In the genomic region with DNA sequence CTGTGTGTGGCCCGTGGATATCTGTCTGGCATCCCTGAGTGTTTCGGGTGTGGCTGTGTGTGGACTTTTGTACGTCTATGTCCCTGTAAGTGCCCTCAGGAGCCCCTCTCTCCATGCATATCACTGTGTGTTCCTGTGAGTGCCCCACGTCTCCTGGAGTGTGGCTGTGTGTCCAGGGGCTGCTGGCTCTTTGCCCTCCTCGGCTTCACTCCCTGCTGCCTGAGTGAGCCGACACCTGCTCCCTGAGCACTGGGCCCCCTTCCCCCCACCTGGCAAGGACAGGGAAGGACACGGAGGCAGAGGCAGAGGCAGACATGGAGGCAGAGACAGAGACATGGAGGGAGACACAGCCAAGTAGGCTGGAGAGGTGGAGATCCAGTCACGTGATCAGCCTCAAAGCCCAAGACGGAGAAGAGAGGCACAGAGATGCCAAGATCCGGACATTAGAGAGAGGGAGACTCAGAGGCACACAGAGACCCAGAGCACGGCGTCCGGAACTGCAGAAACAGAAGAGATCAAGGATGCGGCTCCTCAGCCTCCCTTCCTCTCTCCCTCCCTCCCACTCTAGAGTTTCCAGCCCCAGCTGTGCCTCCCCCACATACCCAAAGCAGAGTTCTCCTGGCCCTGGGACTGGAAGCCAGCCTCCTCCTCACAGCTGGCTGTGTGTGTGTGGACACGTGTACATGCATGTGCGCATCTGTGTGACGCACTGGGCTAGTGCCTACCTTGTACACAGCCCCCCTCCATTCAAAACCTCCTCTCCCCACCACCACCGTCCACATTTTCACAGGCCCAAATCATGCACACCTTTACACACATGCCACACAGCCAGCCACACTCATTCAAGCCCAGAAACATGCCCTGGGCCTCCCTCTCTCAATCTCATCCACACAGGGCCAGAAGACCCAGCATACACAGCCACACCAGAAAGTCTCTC, we compare ENCODE assay signal across 1 cellular context.
TF ChIP-seq lines count a peak whose summit lies in the region.

No MANE protein-coding gene starts in this region.

TF ChIP-seq in HEK293, 187 proteins besides CTCF, POLR2A, EP300 and RAD21 (continued from another document and continues in another):
- TF ChIP-seq, protein P1, sequence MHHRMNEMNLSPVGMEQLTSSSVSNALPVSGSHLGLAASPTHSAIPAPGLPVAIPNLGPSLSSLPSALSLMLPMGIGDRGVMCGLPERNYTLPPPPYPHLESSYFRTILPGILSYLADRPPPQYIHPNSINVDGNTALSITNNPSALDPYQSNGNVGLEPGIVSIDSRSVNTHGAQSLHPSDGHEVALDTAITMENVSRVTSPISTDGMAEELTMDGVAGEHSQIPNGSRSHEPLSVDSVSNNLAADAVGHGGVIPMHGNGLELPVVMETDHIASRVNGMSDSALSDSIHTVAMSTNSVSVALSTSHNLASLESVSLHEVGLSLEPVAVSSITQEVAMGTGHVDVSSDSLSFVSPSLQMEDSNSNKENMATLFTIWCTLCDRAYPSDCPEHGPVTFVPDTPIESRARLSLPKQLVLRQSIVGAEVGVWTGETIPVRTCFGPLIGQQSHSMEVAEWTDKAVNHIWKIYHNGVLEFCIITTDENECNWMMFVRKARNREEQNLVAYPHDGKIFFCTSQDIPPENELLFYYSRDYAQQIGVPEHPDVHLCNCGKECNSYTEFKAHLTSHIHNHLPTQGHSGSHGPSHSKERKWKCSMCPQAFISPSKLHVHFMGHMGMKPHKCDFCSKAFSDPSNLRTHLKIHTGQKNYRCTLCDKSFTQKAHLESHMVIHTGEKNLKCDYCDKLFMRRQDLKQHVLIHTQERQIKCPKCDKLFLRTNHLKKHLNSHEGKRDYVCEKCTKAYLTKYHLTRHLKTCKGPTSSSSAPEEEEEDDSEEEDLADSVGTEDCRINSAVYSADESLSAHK (tag by site-specific recombination; IDR thresholded peaks at IDR 0.05), result no peak
- no peak for TF ChIP-seq ZNF174 (tag by site-specific recombination; IDR thresholded peaks at IDR 0.05)
- no peak for TF ChIP-seq ZNF23 (tag by site-specific recombination; IDR thresholded peaks at IDR 0.05; ENCODE audit: borderline replicate concordance)
- 0 out of 2 replicates have a peak, but pooled peaks have one; percentile 1 for TF ChIP-seq SP3 (tag by site-specific recombination; IDR thresholded peaks at IDR 0.05)
- TF ChIP-seq, protein P2, sequence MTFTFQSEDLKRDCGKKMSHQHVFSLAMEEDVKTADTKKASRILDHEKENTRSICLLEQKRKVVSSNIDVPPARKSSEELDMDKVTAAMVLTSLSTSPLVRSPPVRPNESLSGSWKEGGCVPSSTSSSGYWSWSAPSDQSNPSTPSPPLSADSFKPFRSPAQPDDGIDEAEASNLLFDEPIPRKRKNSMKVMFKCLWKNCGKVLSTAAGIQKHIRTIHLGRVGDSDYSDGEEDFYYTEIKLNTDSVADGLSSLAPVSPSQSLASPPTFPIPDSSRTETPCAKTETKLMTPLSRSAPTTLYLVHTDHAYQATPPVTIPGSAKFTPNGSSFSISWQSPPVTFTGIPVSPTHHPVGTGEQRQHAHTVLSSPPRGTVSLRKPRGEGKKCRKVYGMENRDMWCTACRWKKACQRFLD (tag by site-specific recombination; IDR thresholded peaks at IDR 0.05), result no peak
- TF ChIP-seq MYNN (tag by site-specific recombination; IDR thresholded peaks at IDR 0.05; ENCODE audit: borderline replicate concordance), result 0 out of 2 replicates have a peak, but pooled peaks have one; percentile 7
- TF ChIP-seq ZBTB48 (tag by site-specific recombination; IDR thresholded peaks at IDR 0.05), result peak; percentile 10; the same call in 1 of the 2 replicates
- no peak for TF ChIP-seq ZNF426 (tag by site-specific recombination; IDR thresholded peaks at IDR 0.05)
- TF ChIP-seq, protein P3, sequence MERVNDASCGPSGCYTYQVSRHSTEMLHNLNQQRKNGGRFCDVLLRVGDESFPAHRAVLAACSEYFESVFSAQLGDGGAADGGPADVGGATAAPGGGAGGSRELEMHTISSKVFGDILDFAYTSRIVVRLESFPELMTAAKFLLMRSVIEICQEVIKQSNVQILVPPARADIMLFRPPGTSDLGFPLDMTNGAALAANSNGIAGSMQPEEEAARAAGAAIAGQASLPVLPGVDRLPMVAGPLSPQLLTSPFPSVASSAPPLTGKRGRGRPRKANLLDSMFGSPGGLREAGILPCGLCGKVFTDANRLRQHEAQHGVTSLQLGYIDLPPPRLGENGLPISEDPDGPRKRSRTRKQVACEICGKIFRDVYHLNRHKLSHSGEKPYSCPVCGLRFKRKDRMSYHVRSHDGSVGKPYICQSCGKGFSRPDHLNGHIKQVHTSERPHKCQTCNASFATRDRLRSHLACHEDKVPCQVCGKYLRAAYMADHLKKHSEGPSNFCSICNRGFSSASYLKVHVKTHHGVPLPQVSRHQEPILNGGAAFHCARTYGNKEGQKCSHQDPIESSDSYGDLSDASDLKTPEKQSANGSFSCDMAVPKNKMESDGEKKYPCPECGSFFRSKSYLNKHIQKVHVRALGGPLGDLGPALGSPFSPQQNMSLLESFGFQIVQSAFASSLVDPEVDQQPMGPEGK (tag by site-specific recombination; IDR thresholded peaks at IDR 0.05), result peak; percentile 6; the same call in 1 of the 2 replicates
- peak; percentile 64; the same call in 1 of the 2 replicates for TF ChIP-seq GLIS1 (tag by site-specific recombination; IDR thresholded peaks at IDR 0.05)
- TF ChIP-seq ZNF747 (tag by site-specific recombination; IDR thresholded peaks at IDR 0.05), result no peak
- TF ChIP-seq, protein P4, sequence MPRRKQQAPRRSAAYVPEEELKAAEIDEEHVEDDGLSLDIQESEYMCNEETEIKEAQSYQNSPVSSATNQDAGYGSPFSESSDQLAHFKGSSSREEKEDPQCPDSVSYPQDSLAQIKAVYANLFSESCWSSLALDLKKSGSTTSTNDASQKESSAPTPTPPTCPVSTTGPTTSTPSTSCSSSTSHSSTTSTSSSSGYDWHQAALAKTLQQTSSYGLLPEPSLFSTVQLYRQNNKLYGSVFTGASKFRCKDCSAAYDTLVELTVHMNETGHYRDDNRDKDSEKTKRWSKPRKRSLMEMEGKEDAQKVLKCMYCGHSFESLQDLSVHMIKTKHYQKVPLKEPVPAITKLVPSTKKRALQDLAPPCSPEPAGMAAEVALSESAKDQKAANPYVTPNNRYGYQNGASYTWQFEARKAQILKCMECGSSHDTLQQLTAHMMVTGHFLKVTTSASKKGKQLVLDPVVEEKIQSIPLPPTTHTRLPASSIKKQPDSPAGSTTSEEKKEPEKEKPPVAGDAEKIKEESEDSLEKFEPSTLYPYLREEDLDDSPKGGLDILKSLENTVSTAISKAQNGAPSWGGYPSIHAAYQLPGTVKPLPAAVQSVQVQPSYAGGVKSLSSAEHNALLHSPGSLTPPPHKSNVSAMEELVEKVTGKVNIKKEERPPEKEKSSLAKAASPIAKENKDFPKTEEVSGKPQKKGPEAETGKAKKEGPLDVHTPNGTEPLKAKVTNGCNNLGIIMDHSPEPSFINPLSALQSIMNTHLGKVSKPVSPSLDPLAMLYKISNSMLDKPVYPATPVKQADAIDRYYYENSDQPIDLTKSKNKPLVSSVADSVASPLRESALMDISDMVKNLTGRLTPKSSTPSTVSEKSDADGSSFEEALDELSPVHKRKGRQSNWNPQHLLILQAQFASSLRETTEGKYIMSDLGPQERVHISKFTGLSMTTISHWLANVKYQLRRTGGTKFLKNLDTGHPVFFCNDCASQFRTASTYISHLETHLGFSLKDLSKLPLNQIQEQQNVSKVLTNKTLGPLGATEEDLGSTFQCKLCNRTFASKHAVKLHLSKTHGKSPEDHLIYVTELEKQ (tag by site-specific recombination; IDR thresholded peaks at IDR 0.05; ENCODE audit: borderline replicate concordance), result no peak
- peak; percentile 83 for TF ChIP-seq ZNF366 (tag by site-specific recombination; conservative IDR thresholded peaks at IDR 0.05)
- TF ChIP-seq ZNF302 (tag by site-specific recombination; IDR thresholded peaks at IDR 0.05; ENCODE audit: low read depth), result no peak
- TF ChIP-seq ZNF776 (tag by site-specific recombination; IDR thresholded peaks at IDR 0.05; ENCODE audit: borderline replicate concordance), result no peak
- no peak for TF ChIP-seq SCRT2 (tag by site-specific recombination; IDR thresholded peaks at IDR 0.05)
- TF ChIP-seq ZBTB17 (tag by site-specific recombination; IDR thresholded peaks at IDR 0.05), result peak; percentile 98
- TF ChIP-seq ZBTB20 (tag by site-specific recombination; IDR thresholded peaks at IDR 0.05), result peak; percentile 62; the same call in 1 of the 2 replicates
- TF ChIP-seq, protein P5, sequence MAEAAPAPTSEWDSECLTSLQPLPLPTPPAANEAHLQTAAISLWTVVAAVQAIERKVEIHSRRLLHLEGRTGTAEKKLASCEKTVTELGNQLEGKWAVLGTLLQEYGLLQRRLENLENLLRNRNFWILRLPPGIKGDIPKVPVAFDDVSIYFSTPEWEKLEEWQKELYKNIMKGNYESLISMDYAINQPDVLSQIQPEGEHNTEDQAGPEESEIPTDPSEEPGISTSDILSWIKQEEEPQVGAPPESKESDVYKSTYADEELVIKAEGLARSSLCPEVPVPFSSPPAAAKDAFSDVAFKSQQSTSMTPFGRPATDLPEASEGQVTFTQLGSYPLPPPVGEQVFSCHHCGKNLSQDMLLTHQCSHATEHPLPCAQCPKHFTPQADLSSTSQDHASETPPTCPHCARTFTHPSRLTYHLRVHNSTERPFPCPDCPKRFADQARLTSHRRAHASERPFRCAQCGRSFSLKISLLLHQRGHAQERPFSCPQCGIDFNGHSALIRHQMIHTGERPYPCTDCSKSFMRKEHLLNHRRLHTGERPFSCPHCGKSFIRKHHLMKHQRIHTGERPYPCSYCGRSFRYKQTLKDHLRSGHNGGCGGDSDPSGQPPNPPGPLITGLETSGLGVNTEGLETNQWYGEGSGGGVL (tag by site-specific recombination; IDR thresholded peaks at IDR 0.05), result peak; percentile 40; the same call in 1 of the 2 replicates
- peak; percentile 39; the same call in 1 of the 2 replicates for TF ChIP-seq YY2 (tag by site-specific recombination; IDR thresholded peaks at IDR 0.05)
- no peak for TF ChIP-seq ZNF658 (tag by site-specific recombination; IDR thresholded peaks at IDR 0.05)
- TF ChIP-seq ZFP3 (tag by site-specific recombination; IDR thresholded peaks at IDR 0.05; ENCODE audit: low read depth), result no peak
- TF ChIP-seq, protein P6, sequence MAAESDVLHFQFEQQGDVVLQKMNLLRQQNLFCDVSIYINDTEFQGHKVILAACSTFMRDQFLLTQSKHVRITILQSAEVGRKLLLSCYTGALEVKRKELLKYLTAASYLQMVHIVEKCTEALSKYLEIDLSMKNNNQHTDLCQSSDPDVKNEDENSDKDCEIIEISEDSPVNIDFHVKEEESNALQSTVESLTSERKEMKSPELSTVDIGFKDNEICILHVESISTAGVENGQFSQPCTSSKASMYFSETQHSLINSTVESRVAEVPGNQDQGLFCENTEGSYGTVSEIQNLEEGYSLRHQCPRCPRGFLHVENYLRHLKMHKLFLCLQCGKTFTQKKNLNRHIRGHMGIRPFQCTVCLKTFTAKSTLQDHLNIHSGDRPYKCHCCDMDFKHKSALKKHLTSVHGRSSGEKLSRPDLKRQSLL (tag by site-specific recombination; IDR thresholded peaks at IDR 0.05), result peak; percentile 47; the same call in 1 of the 2 replicates
- TF ChIP-seq, protein P7, sequence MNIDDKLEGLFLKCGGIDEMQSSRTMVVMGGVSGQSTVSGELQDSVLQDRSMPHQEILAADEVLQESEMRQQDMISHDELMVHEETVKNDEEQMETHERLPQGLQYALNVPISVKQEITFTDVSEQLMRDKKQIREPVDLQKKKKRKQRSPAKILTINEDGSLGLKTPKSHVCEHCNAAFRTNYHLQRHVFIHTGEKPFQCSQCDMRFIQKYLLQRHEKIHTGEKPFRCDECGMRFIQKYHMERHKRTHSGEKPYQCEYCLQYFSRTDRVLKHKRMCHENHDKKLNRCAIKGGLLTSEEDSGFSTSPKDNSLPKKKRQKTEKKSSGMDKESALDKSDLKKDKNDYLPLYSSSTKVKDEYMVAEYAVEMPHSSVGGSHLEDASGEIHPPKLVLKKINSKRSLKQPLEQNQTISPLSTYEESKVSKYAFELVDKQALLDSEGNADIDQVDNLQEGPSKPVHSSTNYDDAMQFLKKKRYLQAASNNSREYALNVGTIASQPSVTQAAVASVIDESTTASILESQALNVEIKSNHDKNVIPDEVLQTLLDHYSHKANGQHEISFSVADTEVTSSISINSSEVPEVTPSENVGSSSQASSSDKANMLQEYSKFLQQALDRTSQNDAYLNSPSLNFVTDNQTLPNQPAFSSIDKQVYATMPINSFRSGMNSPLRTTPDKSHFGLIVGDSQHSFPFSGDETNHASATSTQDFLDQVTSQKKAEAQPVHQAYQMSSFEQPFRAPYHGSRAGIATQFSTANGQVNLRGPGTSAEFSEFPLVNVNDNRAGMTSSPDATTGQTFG (tag by site-specific recombination; IDR thresholded peaks at IDR 0.05; ENCODE audit: borderline replicate concordance), result no peak
- TF ChIP-seq, protein P8, sequence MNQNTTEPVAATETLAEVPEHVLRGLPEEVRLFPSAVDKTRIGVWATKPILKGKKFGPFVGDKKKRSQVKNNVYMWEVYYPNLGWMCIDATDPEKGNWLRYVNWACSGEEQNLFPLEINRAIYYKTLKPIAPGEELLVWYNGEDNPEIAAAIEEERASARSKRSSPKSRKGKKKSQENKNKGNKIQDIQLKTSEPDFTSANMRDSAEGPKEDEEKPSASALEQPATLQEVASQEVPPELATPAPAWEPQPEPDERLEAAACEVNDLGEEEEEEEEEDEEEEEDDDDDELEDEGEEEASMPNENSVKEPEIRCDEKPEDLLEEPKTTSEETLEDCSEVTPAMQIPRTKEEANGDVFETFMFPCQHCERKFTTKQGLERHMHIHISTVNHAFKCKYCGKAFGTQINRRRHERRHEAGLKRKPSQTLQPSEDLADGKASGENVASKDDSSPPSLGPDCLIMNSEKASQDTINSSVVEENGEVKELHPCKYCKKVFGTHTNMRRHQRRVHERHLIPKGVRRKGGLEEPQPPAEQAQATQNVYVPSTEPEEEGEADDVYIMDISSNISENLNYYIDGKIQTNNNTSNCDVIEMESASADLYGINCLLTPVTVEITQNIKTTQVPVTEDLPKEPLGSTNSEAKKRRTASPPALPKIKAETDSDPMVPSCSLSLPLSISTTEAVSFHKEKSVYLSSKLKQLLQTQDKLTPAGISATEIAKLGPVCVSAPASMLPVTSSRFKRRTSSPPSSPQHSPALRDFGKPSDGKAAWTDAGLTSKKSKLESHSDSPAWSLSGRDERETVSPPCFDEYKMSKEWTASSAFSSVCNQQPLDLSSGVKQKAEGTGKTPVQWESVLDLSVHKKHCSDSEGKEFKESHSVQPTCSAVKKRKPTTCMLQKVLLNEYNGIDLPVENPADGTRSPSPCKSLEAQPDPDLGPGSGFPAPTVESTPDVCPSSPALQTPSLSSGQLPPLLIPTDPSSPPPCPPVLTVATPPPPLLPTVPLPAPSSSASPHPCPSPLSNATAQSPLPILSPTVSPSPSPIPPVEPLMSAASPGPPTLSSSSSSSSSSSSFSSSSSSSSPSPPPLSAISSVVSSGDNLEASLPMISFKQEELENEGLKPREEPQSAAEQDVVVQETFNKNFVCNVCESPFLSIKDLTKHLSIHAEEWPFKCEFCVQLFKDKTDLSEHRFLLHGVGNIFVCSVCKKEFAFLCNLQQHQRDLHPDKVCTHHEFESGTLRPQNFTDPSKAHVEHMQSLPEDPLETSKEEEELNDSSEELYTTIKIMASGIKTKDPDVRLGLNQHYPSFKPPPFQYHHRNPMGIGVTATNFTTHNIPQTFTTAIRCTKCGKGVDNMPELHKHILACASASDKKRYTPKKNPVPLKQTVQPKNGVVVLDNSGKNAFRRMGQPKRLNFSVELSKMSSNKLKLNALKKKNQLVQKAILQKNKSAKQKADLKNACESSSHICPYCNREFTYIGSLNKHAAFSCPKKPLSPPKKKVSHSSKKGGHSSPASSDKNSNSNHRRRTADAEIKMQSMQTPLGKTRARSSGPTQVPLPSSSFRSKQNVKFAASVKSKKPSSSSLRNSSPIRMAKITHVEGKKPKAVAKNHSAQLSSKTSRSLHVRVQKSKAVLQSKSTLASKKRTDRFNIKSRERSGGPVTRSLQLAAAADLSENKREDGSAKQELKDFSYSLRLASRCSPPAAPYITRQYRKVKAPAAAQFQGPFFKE (tag by site-specific recombination; IDR thresholded peaks at IDR 0.05; ENCODE audit: borderline replicate concordance), result no peak
- TF ChIP-seq GFI1B (tag by site-specific recombination; IDR thresholded peaks at IDR 0.05), result no peak
- TF ChIP-seq ZNF555 (tag by site-specific recombination; conservative IDR thresholded peaks at IDR 0.05), result no peak
